ENCODE assay signal across 22 cellular contexts in genomic region chr6:12484519-12484918, GRCh38.
"Had no signal": no experiment of that assay in that cellular context is flagged by ENCODE, and none has a peak within 500 bp of the region (broad histone marks: within the 10 kb centered on the region; RNA-seq: fewer than 3 reads in every experiment).

No MANE protein-coding gene starts in this region.

- H3K9me3 ChIP-seq: right atrium auricular region, suprapubic skin had no signal

- H3K36me3 ChIP-seq: right atrium auricular region, suprapubic skin had no signal

- H3K4me3 Mint-ChIP-seq: activated naive CD8-positive, alpha-beta T cell treated with anti-CD3 and anti-CD28 coated beads for 36 hours; activated T-helper 1 cell treated with anti-CD3 and anti-CD28 coated beads, Interleukin-12 subunit alpha, Interleukin-12 subunit beta, Interleukin-2, Interleukin-4 antibody, amounts not matched to agents 30 ng/mL and 10 ng/mL and 1 ng/mL, durations not matched to agents 14 hours and 24 hours and 36 hours; brain; mesothelial cell of epicardium; nephron progenitor cell; type B pancreatic cell had no signal

- DNase-seq: activated CD4-positive, alpha-beta T cell treated with anti-CD3 and anti-CD28 coated beads, Interleukin-2, amount 10 ng/mL, durations not matched to agents 7 days and 5 days; activated CD8-positive, alpha-beta memory T cell treated with anti-CD3 and anti-CD28 coated beads for 24 hours; activated naive CD8-positive, alpha-beta T cell treated with anti-CD3 and anti-CD28 coated beads for 36 hours; amygdala; cortex of kidney; effector CD8-positive, alpha-beta T cell; foreskin melanocyte; nephron progenitor cell; occipital lobe; stimulated activated CD4-positive, alpha-beta T cell treated with anti-CD3 and anti-CD28 coated beads, Interleukin-4, amount 100 ng/mL, for 4 hours; stimulated activated CD8-positive, alpha-beta memory T cell treated with anti-CD3 and anti-CD28 coated beads, Interleukin-4, amount 100 ng/mL, for 48 hours; stimulated activated naive CD8-positive, alpha-beta T cell treated with anti-CD3 and anti-CD28 coated beads, Interleukin-15, Interleukin-2, amounts not matched to agents 100 U/mL and 50 U/mL, for 24 hours had no signal

- H3K27ac ChIP-seq: right atrium auricular region, suprapubic skin had no signal

- H3K4me1 Mint-ChIP-seq: central memory CD8-positive, alpha-beta T cell; mesothelial cell of epicardium; nephron progenitor cell had no signal

- H3K9me3 Mint-ChIP-seq: activated CD4-positive, alpha-beta T cell treated with anti-CD3 and anti-CD28 coated beads, Interleukin-2, amount 10 ng/mL, durations not matched to agents 7 days and 5 days; activated naive CD8-positive, alpha-beta T cell treated with anti-CD3 and anti-CD28 coated beads for 36 hours; activated T-helper 1 cell treated with anti-CD3 and anti-CD28 coated beads, Interleukin-12 subunit alpha, Interleukin-12 subunit beta, Interleukin-2, Interleukin-4 antibody, amounts not matched to agents 30 ng/mL and 10 ng/mL and 1 ng/mL, durations not matched to agents 14 hours and 24 hours and 36 hours; central memory CD8-positive, alpha-beta T cell; nephron progenitor cell; T-helper 2 cell treated with Interferon-gamma antibody and Interleukin-4, amounts not matched to agents 5 μg/mL and 100 μg/mL, for 36 hours had no signal

- H3K4me3 ChIP-seq: right atrium auricular region, skin epidermis, suprapubic skin had no signal

- H3K4me1 ChIP-seq: right atrium auricular region had no signal

- H3K27ac Mint-ChIP-seq: activated CD4-positive, alpha-beta T cell treated with anti-CD3 and anti-CD28 coated beads, Interleukin-2, amount 10 ng/mL, durations not matched to agents 7 days and 5 days; activated naive CD8-positive, alpha-beta T cell treated with anti-CD3 and anti-CD28 coated beads for 36 hours; activated T-helper 1 cell treated with anti-CD3 and anti-CD28 coated beads, Interleukin-12 subunit alpha, Interleukin-12 subunit beta, Interleukin-2, Interleukin-4 antibody, amounts not matched to agents 30 ng/mL and 10 ng/mL and 1 ng/mL, durations not matched to agents 14 hours and 24 hours and 36 hours; brain; mesothelial cell of epicardium; nephron progenitor cell; progenitor cell of endocrine pancreas; T-helper 2 cell treated with Interferon-gamma antibody and Interleukin-4, amounts not matched to agents 5 μg/mL and 100 μg/mL, for 36 hours; type B pancreatic cell had no signal

- H3K27me3 Mint-ChIP-seq: type B pancreatic cell had no signal

- H3K36me3 Mint-ChIP-seq: activated naive CD8-positive, alpha-beta T cell treated with anti-CD3 and anti-CD28 coated beads for 36 hours; brain; mesothelial cell of epicardium; type B pancreatic cell had no signal

- H3K27me3 ChIP-seq: right atrium auricular region, suprapubic skin had no signal
